ENCODE assay signal across 21 cellular contexts in the genomic region with DNA sequence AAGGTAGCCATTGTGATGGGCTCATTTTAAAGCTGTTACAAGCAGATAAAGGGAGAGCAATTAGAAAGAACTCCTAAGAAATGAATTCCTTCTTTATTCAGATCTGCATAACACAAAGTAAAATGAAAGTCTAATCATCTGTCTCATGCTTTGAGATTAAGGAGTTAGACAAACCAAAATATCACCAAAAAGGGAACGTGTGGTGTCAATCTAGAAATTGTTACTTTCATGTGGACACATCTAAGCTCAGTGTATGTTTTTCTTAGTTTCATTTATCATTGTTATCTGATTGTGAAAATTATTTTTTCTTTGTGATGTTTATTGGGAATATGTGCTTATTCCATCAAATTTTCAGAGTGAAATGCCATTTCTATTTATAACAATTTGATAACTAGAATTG.
DNase-seq lines count a peak whose midpoint lies in the region; ATAC-seq and TF ChIP-seq lines count a peak whose summit lies in the region.
"Had no signal": no experiment of that assay in that cellular context is flagged by ENCODE, and none has a peak within 500 bp of the region (broad histone marks: within the 10 kb centered on the region; RNA-seq: fewer than 3 reads in every experiment).

No MANE protein-coding gene starts in this region.

- no peaks in the 10 kb centered on the region for H4K20me1 ChIP-seq in BLaER1

- H3K36me3 Mint-ChIP-seq in stimulated activated memory B cell treated with anti-CD40 and anti-IgM and Interleukin-4, amounts not matched to agents 10 μg/mL and 1 μg/mL and 100 μg/mL, for 72 hours: peaks cover 60% of the 10 kb centered on the region

- intact Hi-C loops in lower lobe of right lung (cut with DNase I): no loop called here

- H3K27ac ChIP-seq in BLaER1: no peak overlapping the region
- no peak overlapping the region for H3K27ac ChIP-seq in lower lobe of right lung
- H3K27ac ChIP-seq: GM23248 had no signal

- H3K27me3 ChIP-seq in BLaER1 (no peaks in the 10 kb centered on the region), lower lobe of right lung (ENCODE audit: low read depth) (no peaks in the 10 kb centered on the region)

- H3K4me3 Mint-ChIP-seq in stimulated activated memory B cell treated with anti-CD40 and anti-IgM and Interleukin-4, amounts not matched to agents 10 μg/mL and 1 μg/mL and 100 μg/mL, for 72 hours: peak overlapping the region; percentile 71
- H3K4me3 Mint-ChIP-seq: T-helper 1 cell treated with Interleukin-12 subunit alpha and Interleukin-12 subunit beta and Interleukin-4 antibody, amounts not matched to agents 30 μg/mL and 1 μg/mL, for 36 hours had no signal

- H3K27ac Mint-ChIP-seq in stimulated activated memory B cell treated with anti-CD40 and anti-IgM and Interleukin-4, amounts not matched to agents 10 μg/mL and 1 μg/mL and 100 μg/mL, for 72 hours: peak overlapping the region; percentile 94
- H3K27ac Mint-ChIP-seq: T-helper 1 cell treated with Interleukin-12 subunit alpha and Interleukin-12 subunit beta and Interleukin-4 antibody, amounts not matched to agents 30 μg/mL and 1 μg/mL, for 36 hours had no signal

- TF ChIP-seq CTCF in lower lobe of right lung (IDR thresholded peaks at IDR 0.05): no peak

- ATAC-seq in GM21390 (IDR thresholded peaks at IDR 0.05; ENCODE audit: unreplicated experiment): peak; percentile 55
- ATAC-seq in stimulated activated memory B cell treated with anti-CD40 and anti-IgM and Interleukin-4, amounts not matched to agents 10 μg/mL and 1 μg/mL and 100 μg/mL, for 72 hours: no peak
- ATAC-seq in GM21717 (IDR thresholded peaks at IDR 0.05; ENCODE audit: unreplicated experiment): no peak
- no peak for ATAC-seq in lower lobe of right lung

- H3K36me3 ChIP-seq in BLaER1 (no peaks in the 10 kb centered on the region), lower lobe of right lung (no peaks in the 10 kb centered on the region)

- H3K4me3 ChIP-seq in BLaER1 (no peak overlapping the region), lower lobe of right lung (no peak overlapping the region)
- H3K4me3 ChIP-seq: GM23248 had no signal

- H3K4me2 ChIP-seq in BLaER1: peak overlapping the region; percentile 20; the same call in 1 of the 2 replicates

- no peaks in the 10 kb centered on the region for H3K9me3 Mint-ChIP-seq in stimulated activated memory B cell treated with anti-CD40 and anti-IgM and Interleukin-4, amounts not matched to agents 10 μg/mL and 1 μg/mL and 100 μg/mL, for 72 hours
- H3K9me3 Mint-ChIP-seq: T-helper 1 cell treated with Interleukin-12 subunit alpha and Interleukin-12 subunit beta and Interleukin-4 antibody, amounts not matched to agents 30 μg/mL and 1 μg/mL, for 36 hours had no signal

- DNase-seq in OCI-M1 (lab: John Stamatoyannopoulos, UW) (peak; percentile 51), lower lobe of right lung (no peak)
- DNase-seq in stimulated activated CD8-positive, alpha-beta memory T cell treated with anti-CD3 and anti-CD28 coated beads, Interleukin-4, amount 100 ng/mL, for 48 hours: no peak
- DNase-seq: EL; GF-D8; GM23248; HCEC 1CT; IMR-90; NCI-H1694; NCI-H2081; NCI-H2171; NCI-H345; NCI-H524; NCI-H774; NK-92 treated with Interleukin-12 subunit alpha and Interleukin-12 subunit beta, amount 100 ng/mL, for 24 hours; Right ventricle myocardium superior had no signal

- H3K9ac ChIP-seq in BLaER1: no peak overlapping the region
- H3K9ac ChIP-seq: GM23248 had no signal

- H3K9me3 ChIP-seq in BLaER1: peaks cover 8% of the 10 kb centered on the region
- H3K9me3 ChIP-seq in lower lobe of right lung: no peaks in the 10 kb centered on the region

- H3K4me1 Mint-ChIP-seq in stimulated activated memory B cell treated with anti-CD40 and anti-IgM and Interleukin-4, amounts not matched to agents 10 μg/mL and 1 μg/mL and 100 μg/mL, for 72 hours: peaks cover 52% of the 10 kb centered on the region

- H3K4me1 ChIP-seq in BLaER1 (peaks cover 26% of the 10 kb centered on the region), lower lobe of right lung (no peaks in the 10 kb centered on the region)

- no peaks in the 10 kb centered on the region for H3K27me3 Mint-ChIP-seq in stimulated activated memory B cell treated with anti-CD40 and anti-IgM and Interleukin-4, amounts not matched to agents 10 μg/mL and 1 μg/mL and 100 μg/mL, for 72 hours
